In the genomic region with DNA sequence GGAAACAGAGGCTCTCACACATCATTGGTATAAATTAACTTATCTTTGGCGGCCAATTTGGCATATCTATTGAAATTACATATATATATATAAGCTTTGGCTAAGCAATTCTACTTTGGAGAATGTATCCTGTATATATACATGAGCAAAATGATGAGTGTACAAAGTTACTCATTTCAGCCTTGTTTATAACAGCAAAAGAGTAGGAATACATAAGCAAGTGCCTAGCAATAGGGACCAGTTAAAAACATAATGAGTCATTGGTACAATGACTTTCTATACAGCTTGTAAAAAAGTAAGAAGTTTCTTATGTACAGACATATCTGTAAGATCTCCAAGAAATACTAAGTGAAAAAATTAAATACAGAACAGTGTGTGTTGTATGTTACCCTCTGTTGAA, we compare ENCODE assay signal across 20 cellular contexts.
A peak's percentile ranks its signal among the peaks of the same experiment; 100 is the strongest.
DNase-seq lines count a peak whose midpoint lies in the region; TF ChIP-seq lines count a peak whose summit lies in the region.
"Had no signal": no experiment of that assay in that cellular context is flagged by ENCODE, and none has a peak within 500 bp of the region (broad histone marks: within the 10 kb centered on the region; RNA-seq: fewer than 3 reads in every experiment).

No MANE protein-coding gene starts in this region.

- H3K27ac Mint-ChIP-seq in HFFc6, result no peak overlapping the region

- H3K4me3 ChIP-seq in adipocyte (ENCODE audit: low read length), result peak overlapping the region; percentile 11
- H3K4me3 ChIP-seq: SJSA1 had no signal

- no peaks in the 10 kb centered on the region for H3K9me3 ChIP-seq in adipocyte (ENCODE audit: control insufficient read depth, low read length)
- H3K9me3 ChIP-seq: Caco-2, SJSA1 had no signal

- DNase-seq in AG08396 (ENCODE audit: low spot score) (peak; percentile 14), HFFc6 (peak; percentile 44), adipocyte (ENCODE audit: low read depth) (no peak), iris pigment epithelial cell (ENCODE audit: low read depth) (peak; percentile 15), D341Med (ENCODE audit: low spot score) (no peak), DMS153 treated with DMSO at 0.1 percent for 48 hours (lab: John Stamatoyannopoulos, UW; ENCODE audit: unreplicated experiment) (no peak), SHP77 (lab: John Stamatoyannopoulos, UW) (no peak), SKM-1 (lab: John Stamatoyannopoulos, UW; ENCODE audit: unreplicated experiment) (no peak)
- DNase-seq: BE2C; Caco-2; CD4-positive, CD25-positive, alpha-beta regulatory T cell; DMS153; EL; H7; NCI-H1417 treated with DMSO at 0.1 percent for 48 hours; NCI-H187 treated with DMSO at 0.1 percent for 48 hours; NCI-H345; NCI-H524 treated with DMSO at 0.1 percent for 48 hours had no signal

- no peaks in the 10 kb centered on the region for H3K36me3 ChIP-seq in adipocyte (ENCODE audit: control insufficient read depth, insufficient read depth, low read length, severe bottlenecking)
- H3K36me3 ChIP-seq: BE2C, SJSA1 had no signal

- no peak overlapping the region for H3K4me3 Mint-ChIP-seq in HFFc6
- H3K4me3 Mint-ChIP-seq: CD4-positive, CD25-positive, alpha-beta regulatory T cell had no signal

- TF ChIP-seq CTCF in HFFc6 (IDR thresholded peaks at IDR 0.05), result no peak

- H3K27me3 ChIP-seq in adipocyte (replicated peaks; ENCODE audit: control insufficient read depth, insufficient read depth, low read length), result no peaks in the 10 kb centered on the region
- H3K27me3 ChIP-seq: BE2C, SJSA1 had no signal

- no peaks in the 10 kb centered on the region for H3K36me3 Mint-ChIP-seq in HFFc6 (ENCODE audit: low read depth)

- H3K9ac ChIP-seq in adipocyte (ENCODE audit: low read length), result peak overlapping the region; percentile 92
- H3K9ac ChIP-seq: KMS-11 had no signal

- peaks cover 44% of the 10 kb centered on the region for H3K4me1 Mint-ChIP-seq in HFFc6 (ENCODE audit: low read depth)

- peaks cover 62% of the 10 kb centered on the region for H3K4me1 ChIP-seq in adipocyte (ENCODE audit: control insufficient read depth, insufficient read depth, low read length)
- H3K4me1 ChIP-seq: BE2C, Caco-2 had no signal

- peaks cover 3% of the 10 kb centered on the region; the same call in 1 of the 2 replicates for H3K27me3 Mint-ChIP-seq in HFFc6 (ENCODE audit: insufficient read depth)

- no peaks in the 10 kb centered on the region for H3K9me3 Mint-ChIP-seq in HFFc6

Comparison
In these comparisons a context has a peak if more than half of its experiments do, and no peak if none do; other contexts are left out.
1. DNase-seq: peak in AG08396 (single experiment), HFFc6 (single experiment) and iris pigment epithelial cell (single experiment); none in adipocyte (single experiment), D341Med (single experiment), DMS153 treated with DMSO at 0.1 percent for 48 hours (single experiment), SHP77 (0 of 2) and SKM-1 (single experiment).